Comparison of ENCODE assay signal across 1 cellular context in genomic region chr22:19868333-19868732, GRCh38.
TF ChIP-seq lines count a peak whose summit lies in the region.

No MANE protein-coding gene starts in this region.

TF ChIP-seq in Ishikawa, 13 proteins besides CTCF, POLR2A, EP300 and RAD21 (continued from another document):
- TF ChIP-seq REST (IDR thresholded peaks at IDR 0.05; ENCODE audit: low read depth) (no peak), CEBPB (IDR thresholded peaks at IDR 0.05) (no peak), CREB1 (IDR thresholded peaks at IDR 0.05; ENCODE audit: low read depth) (no peak)
